Comparison of ENCODE assay signal across 22 cellular contexts in genomic region chr9:74373348-74373747, GRCh38.
"Had no signal": no experiment of that assay in that cellular context is flagged by ENCODE, and none has a peak within 500 bp of the region (broad histone marks: within the 10 kb centered on the region; RNA-seq: fewer than 3 reads in every experiment).

No MANE protein-coding gene starts in this region.

- DNase-seq: colonic mucosa; cortex of kidney; effector CD8-positive, alpha-beta T cell; effector memory CD8-positive, alpha-beta T cell; endodermal cell; erythroblast; esophagus squamous epithelium; foreskin keratinocyte; heart right ventricle; hippocampal formation; left cardiac atrium; left lung; left ventricle myocardium superior; lower lobe of right lung; mesenchymal stem cell; mucosa of descending colon; naive B cell had no signal

- H3K4me1 Mint-ChIP-seq: naive B cell had no signal

- ATAC-seq: effector memory CD8-positive, alpha-beta T cell; esophagus mucosa; foreskin keratinocyte; gastroesophageal sphincter; heart right ventricle; left cardiac atrium; left lung; left ventricle myocardium superior; lower lobe of right lung; mucosa of descending colon had no signal

- H3K9me3 ChIP-seq: colonic mucosa, esophagus squamous epithelium, gastroesophageal sphincter, heart right ventricle, left lung, lower lobe of right lung, mucosa of descending colon had no signal

- H3K27ac Mint-ChIP-seq: dendritic cell treated with granulocyte-macrophage colony-stimulating factor and Interleukin-4, amounts not matched to agents 40 ng/mL and 50 ng/mL, for 4 days; effector memory CD8-positive, alpha-beta T cell; endodermal cell; mesothelial cell of epicardium; naive B cell had no signal

- H3K36me3 ChIP-seq: colonic mucosa, esophagus squamous epithelium, gastroesophageal sphincter, heart right ventricle, left lung, lower lobe of right lung had no signal

- H3K27me3 ChIP-seq: colonic mucosa, foreskin keratinocyte, gastroesophageal sphincter, heart right ventricle, left lung had no signal

- H3K4me3 Mint-ChIP-seq: dendritic cell treated with granulocyte-macrophage colony-stimulating factor and Interleukin-4, amounts not matched to agents 40 ng/mL and 50 ng/mL, for 4 days; effector memory CD8-positive, alpha-beta T cell; endodermal cell; mesothelial cell of epicardium; naive B cell had no signal

- H3K36me3 Mint-ChIP-seq: mesothelial cell of epicardium, naive B cell had no signal

- H3K9me3 Mint-ChIP-seq: dendritic cell treated with granulocyte-macrophage colony-stimulating factor and Interleukin-4, amounts not matched to agents 40 ng/mL and 50 ng/mL, for 4 days; endodermal cell; mesothelial cell of epicardium; naive B cell had no signal

- H3K27ac ChIP-seq: colonic mucosa, epithelial cell of prostate, esophagus squamous epithelium, foreskin keratinocyte, gastroesophageal sphincter, heart right ventricle, left lung, lower lobe of right lung had no signal

- H3K27me3 Mint-ChIP-seq: dendritic cell treated with granulocyte-macrophage colony-stimulating factor and Interleukin-4, amounts not matched to agents 40 ng/mL and 50 ng/mL, for 4 days; effector memory CD8-positive, alpha-beta T cell; naive B cell had no signal

- H3K4me3 ChIP-seq: colonic mucosa, esophagus squamous epithelium, gastroesophageal sphincter, heart right ventricle, left lung, lower lobe of right lung, mucosa of descending colon had no signal

- H3K4me1 ChIP-seq: colonic mucosa, esophagus squamous epithelium, foreskin keratinocyte, gastroesophageal sphincter, heart right ventricle, left lung, lower lobe of right lung had no signal
